8 cellular contexts compared by ENCODE assay signal in the genomic region with DNA sequence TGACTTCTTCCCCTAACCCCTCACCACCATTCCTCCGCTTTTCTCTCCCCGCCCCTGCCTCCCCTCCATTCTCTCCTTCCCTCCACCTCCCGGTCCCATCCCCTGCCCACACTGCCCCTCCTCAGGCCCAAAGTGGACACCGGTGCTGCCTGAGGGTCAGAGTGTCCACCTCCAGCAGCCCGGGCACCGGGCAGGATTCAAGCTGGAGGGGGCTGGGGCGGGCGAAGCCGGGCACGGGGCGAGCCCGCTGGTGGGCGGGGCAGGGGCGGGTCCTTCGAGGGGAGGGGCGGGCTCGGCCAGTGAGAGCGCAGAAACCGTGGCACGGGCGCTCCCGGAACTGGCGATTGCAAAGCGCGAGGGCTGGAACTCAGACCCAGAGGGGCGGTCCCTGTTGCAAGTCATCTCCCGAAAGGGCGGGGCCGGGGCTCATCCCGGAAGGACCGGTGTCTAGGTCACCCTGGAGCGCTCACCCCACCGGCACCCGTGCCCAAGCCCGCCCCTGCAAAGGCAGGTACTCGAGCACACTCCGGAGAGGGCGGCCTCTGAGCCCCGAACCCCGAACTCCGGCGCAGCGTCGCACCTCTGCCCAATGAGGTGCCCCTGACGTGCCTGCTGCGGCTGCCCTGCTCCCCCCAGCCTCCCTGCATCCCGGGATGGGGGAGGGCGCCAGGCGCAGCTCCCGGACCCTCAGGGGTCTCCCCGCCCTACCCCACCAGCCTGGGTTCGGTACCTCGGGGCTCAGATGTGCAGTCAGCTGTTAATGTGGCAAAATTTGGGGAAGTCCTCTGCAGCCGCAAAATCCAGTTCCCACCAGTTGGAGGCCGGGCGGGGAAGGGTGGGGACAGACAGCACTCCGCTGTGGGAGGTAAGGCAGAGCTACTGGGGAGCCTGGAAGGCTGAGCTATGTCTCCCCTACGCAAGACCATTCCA. TPM values are rescaled to one million over a fixed set of nuclear protein-coding genes. Genes with fewer than 3 reads are reported as not detected.
DNase-seq lines count a peak whose midpoint lies in the region; ATAC-seq and TF ChIP-seq lines count a peak whose summit lies in the region.

No MANE protein-coding gene starts in this region.

- no peaks in the 10 kb centered on the region for H3K36me3 ChIP-seq in CD4-positive, alpha-beta memory T cell (ENCODE audit: insufficient read depth, low read length)
- H3K36me3 ChIP-seq in endodermal cell (ENCODE audit: control insufficient read depth, insufficient read depth, low read length), result no peaks in the 10 kb centered on the region

- TF ChIP-seq CTCF in endodermal cell (conservative IDR thresholded peaks at IDR 0.05), result no peak

- WGBS in endodermal cell (ENCODE audit: insufficient coverage in 1 of 2, insufficient read length in 1 of 2), 2 experiments, result 4 to 5% methylated on average over 27 to 58 of the region's 58 CpGs

- POLR2A ChIA-PET in CD4-positive, alpha-beta memory T cell (lab: Charles Lee; ENCODE audit: partially characterized antibody), result interaction anchor here (0.7 to 3.9 kb wide), 10 partner anchors 10 to 606 kb away, joined by 3 to 32 read pairs (median 4); a partner anchor contains a TSS

- ATAC-seq in GM19438 (IDR thresholded peaks at IDR 0.05; ENCODE audit: low read depth, unreplicated experiment), result peak; percentile 96
- ATAC-seq in HG03565 (IDR thresholded peaks at IDR 0.05; ENCODE audit: unreplicated experiment), result peak; percentile 80

- peak overlapping the region; percentile 29 to 90 (median 72) for H3K27ac Mint-ChIP-seq in CD4-positive, alpha-beta memory T cell
- H3K27ac Mint-ChIP-seq in endodermal cell, result no peak overlapping the region

- peak overlapping the region; percentile 28 to 67 for H3K4me3 ChIP-seq in CD4-positive, alpha-beta memory T cell (ENCODE audit: low read length in 2 of 2)
- peak overlapping the region; percentile 80 for H3K4me3 ChIP-seq in endodermal cell (ENCODE audit: low read length)

- H3K4me1 Mint-ChIP-seq in CD4-positive, alpha-beta memory T cell, result peaks cover 34 to 66% (median 48%) of the 10 kb centered on the region in 4 donors
- H3K4me1 Mint-ChIP-seq in endodermal cell, result peaks cover 4% of the 10 kb centered on the region

- no peaks in the 10 kb centered on the region for H3K27me3 Mint-ChIP-seq in CD4-positive, alpha-beta memory T cell
- H3K27me3 Mint-ChIP-seq in endodermal cell (ENCODE audit: insufficient read depth), result peaks cover 28% of the 10 kb centered on the region

- intact Hi-C loops in CD4-positive, alpha-beta memory T cell (cut with micrococcal nuclease), result loop anchor here (1.0 kb wide), 2 partner anchors 17 to 502 kb away; a partner anchor contains a TSS

- peak overlapping the region; percentile 65 for H3K27ac ChIP-seq in CD4-positive, alpha-beta memory T cell (ENCODE audit: low read depth, low read length)
- no peak overlapping the region for H3K27ac ChIP-seq in endodermal cell (ENCODE audit: low read depth, low read length)

- peak; percentile 81 to 92 (median 84) for DNase-seq in CD4-positive, alpha-beta memory T cell
- DNase-seq in NK-92 treated with Interleukin-12 subunit alpha and Interleukin-12 subunit beta, amount 100 ng/mL, for 24 hours (lab: John Stamatoyannopoulos, UW), result peak; percentile 91
- DNase-seq in activated CD8-positive, alpha-beta memory T cell treated with anti-CD3 and anti-CD28 coated beads for 48 hours (ENCODE audit: low read depth in 2 of 3, low spot score in 2 of 3), result peak; percentile 83 to 86 (median 83)
- DNase-seq in endodermal cell (peak; percentile 98), midbrain (lab: John Stamatoyannopoulos, UW) (peak; percentile 46)
- DNase-seq in stimulated activated CD8-positive, alpha-beta memory T cell treated with anti-CD3 and anti-CD28 coated beads, Interleukin-2, amount 100 ng/mL, for 1 hour (ENCODE audit: low read depth in 2 of 2), result peak; percentile 72 to 81

- H3K9ac ChIP-seq in endodermal cell (ENCODE audit: extremely low read depth, low read length, poor library complexity, severe bottlenecking), result peak overlapping the region; percentile 20

- peaks cover 6 to 23% of the 10 kb centered on the region in 2 donors for H3K36me3 Mint-ChIP-seq in CD4-positive, alpha-beta memory T cell
- H3K36me3 Mint-ChIP-seq in endodermal cell (ENCODE audit: low read depth), result peaks cover 23% of the 10 kb centered on the region

- H3K4me3 Mint-ChIP-seq in CD4-positive, alpha-beta memory T cell, result peak overlapping the region; percentile 73 to 86 (median 79)
- peak overlapping the region; percentile 61 for H3K4me3 Mint-ChIP-seq in endodermal cell

- no peaks in the 10 kb centered on the region for H3K9me3 ChIP-seq in CD4-positive, alpha-beta memory T cell (ENCODE audit: control insufficient read depth in 1 of 2, low read length in 2 of 2)
- H3K9me3 ChIP-seq in endodermal cell (ENCODE audit: control insufficient read depth, low read length), result no peaks in the 10 kb centered on the region

- peaks cover 0 to 2% (median 0%) of the 10 kb centered on the region in 8 donors for H3K9me3 Mint-ChIP-seq in CD4-positive, alpha-beta memory T cell
- peaks cover 14% of the 10 kb centered on the region for H3K9me3 Mint-ChIP-seq in endodermal cell

- CTCF ChIA-PET in CD4-positive, alpha-beta memory T cell (lab: Charles Lee; ENCODE audit: partially characterized antibody), result interaction anchor here (0.8 to 3.9 kb wide), 5 partner anchors 9 to 597 kb away, joined by 3 to 20 read pairs (median 8); no protein-coding TSS in a partner anchor

- H3K4me1 ChIP-seq in CD4-positive, alpha-beta memory T cell (ENCODE audit: insufficient read depth, low read length), result peaks cover 49% of the 10 kb centered on the region
- peaks cover 4% of the 10 kb centered on the region for H3K4me1 ChIP-seq in endodermal cell (ENCODE audit: control insufficient read depth, insufficient read depth, low read length)

- no peaks in the 10 kb centered on the region for H3K27me3 ChIP-seq in CD4-positive, alpha-beta memory T cell (ENCODE audit: insufficient read depth, low read length)
- H3K27me3 ChIP-seq in endodermal cell (ENCODE audit: control insufficient read depth, insufficient read depth, low read length, poor library complexity, severe bottlenecking), result no peaks in the 10 kb centered on the region

RNA-seq across cellular contexts. Expression of a gene that starts 16.5 kb away (rescaled TPM):
- total RNA-seq in CD4-positive, alpha-beta memory T cell, result 1 to 10 TPM; 4.9 to 6.1 TPM
- polyA plus RNA-seq in CD4-positive, alpha-beta memory T cell, result under 1 TPM; 0.10 to 0.73 TPM
- total RNA-seq in endodermal cell, result 10 to 100 TPM; 37.6 to 60.9 TPM
- 174 TPM for polyA plus RNA-seq in endodermal cell (2013, experiment 1 of 2)
- 148 TPM for polyA plus RNA-seq in endodermal cell (2013, experiment 2 of 2)

RNA-seq across cellular contexts. Expression of a gene that starts 27.1 kb away (rescaled TPM):
- 1 to 10 TPM; 1.1 TPM for total RNA-seq in CD4-positive, alpha-beta memory T cell
- polyA plus RNA-seq in CD4-positive, alpha-beta memory T cell, result 1 to 10 TPM in 1 of 2 donors, under 1 TPM in 1; 0.58 to 1.9 TPM
- 1 to 10 TPM; 3.0 to 5.1 TPM for total RNA-seq in endodermal cell
- 4.5 TPM for polyA plus RNA-seq in endodermal cell (2013, experiment 1 of 2)
- 5.4 TPM for polyA plus RNA-seq in endodermal cell (2013, experiment 2 of 2)

Comparison
In these comparisons a context has a peak if more than half of its experiments do, and no peak if none do; other contexts are left out.
1. DNase-seq: peak in every context shown above with its lines; median percentile 98 in endodermal cell; 91 in NK-92 treated with Interleukin-12 subunit alpha and Interleukin-12 subunit beta, amount 100 ng/mL, for 24 hours; 84 in CD4-positive, alpha-beta memory T cell; 83 in activated CD8-positive, alpha-beta memory T cell treated with anti-CD3 and anti-CD28 coated beads for 48 hours; 76 in stimulated activated CD8-positive, alpha-beta memory T cell treated with anti-CD3 and anti-CD28 coated beads, Interleukin-2, amount 100 ng/mL, for 1 hour; 46 in midbrain.
2. RNA of a gene that starts 16.5 kb away (total RNA-seq): 37.6 to 60.9 TPM in endodermal cell; 4.9 to 6.1 TPM in CD4-positive, alpha-beta memory T cell; every median in the first group is over 4 times any median in the second.